In genomic region chr5:52661903-52662302, GRCh38 we compare ENCODE assay signal across 28 cellular contexts.
"Had no signal": no experiment of that assay in that cellular context is flagged by ENCODE, and none has a peak within 500 bp of the region (broad histone marks: within the 10 kb centered on the region; RNA-seq: fewer than 3 reads in every experiment).

No MANE protein-coding gene starts in this region.

- H3K4me1 ChIP-seq: ascending aorta had no signal

- DNase-seq: activated B cell treated with CpG ODN at 0.5 μM for 24 hours; activated CD4-positive, alpha-beta T cell treated with anti-CD3 and anti-CD28 coated beads for 1 hour; activated CD4-positive, alpha-beta T cell treated with anti-CD3 and anti-CD28 coated beads, Interleukin-2, amount 10 ng/mL, durations not matched to agents 24 days and 14 days; activated CD4-positive, alpha-beta T cell treated with anti-CD3 and anti-CD28 coated beads, Interleukin-2, amount 50 U/mL, for 48 hours; activated CD8-positive, alpha-beta memory T cell treated with anti-CD3 and anti-CD28 coated beads for 24 hours; activated gamma-delta T cell; activated naive CD4-positive, alpha-beta T cell treated with anti-CD3 and anti-CD28 coated beads for 36 hours; activated naive CD8-positive, alpha-beta T cell treated with anti-CD3 and anti-CD28 coated beads, Interleukin-2, amount 10 ng/mL, durations not matched to agents 7 days and 5 days; activated T-cell treated with anti-CD3 and anti-CD28 coated beads, Interleukin-2, amount 50 U/mL, for 48 hours; adrenal gland; body of pancreas; central memory CD4-positive, alpha-beta T cell; Karpas-422; NCI-H1105 treated with DMSO at 0.1 percent for 48 hours; NCI-H1436 treated with DMSO at 0.1 percent for 48 hours; NCI-H187; NCI-H2081; NCI-H446; NCI-H524; PC-3; SHP77 treated with DMSO at 0.1 percent for 48 hours; T-helper 17 cell; T-helper 9 cell had no signal

- H3K9me3 ChIP-seq: adrenal gland, ascending aorta, body of pancreas had no signal

- FAIRE-seq: bronchial epithelial cell, RCC 7860, TTC549 had no signal

- H3K36me3 ChIP-seq: adrenal gland, ascending aorta had no signal

- ATAC-seq: activated T-helper 17 cell treated with anti-CD3 and anti-CD28 coated beads, Interleukin-2, amount 50 U/mL, for 72 hours; body of pancreas; PC-3; T-helper 17 cell had no signal

- H3K27me3 ChIP-seq: adrenal gland, ascending aorta, body of pancreas had no signal

- H3K4me3 ChIP-seq: adrenal gland, ascending aorta, body of pancreas had no signal

- H3K27ac ChIP-seq: adrenal gland, ascending aorta, body of pancreas had no signal
